ENCODE assay signal across 17 cellular contexts in the genomic region with DNA sequence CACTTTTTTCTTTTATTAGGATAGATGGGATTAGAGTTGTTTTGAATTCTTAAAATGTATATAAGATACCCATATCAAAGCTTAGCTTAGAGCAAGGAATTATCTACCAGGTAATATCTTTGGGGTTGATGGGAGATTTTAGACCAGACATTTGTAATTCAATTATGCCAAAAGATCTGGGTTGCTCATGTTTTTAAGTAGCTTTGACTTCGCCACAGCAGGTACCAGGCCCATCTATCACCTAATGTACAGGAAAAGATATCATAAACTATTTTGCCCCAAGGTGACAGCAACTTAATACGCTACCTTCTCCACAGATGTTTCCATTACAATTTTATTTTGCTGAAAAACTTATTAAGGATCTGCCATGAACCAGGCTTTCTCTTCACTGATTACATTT.
DNase-seq lines count a peak whose midpoint lies in the region; ATAC-seq and TF ChIP-seq lines count a peak whose summit lies in the region.
"Had no signal": no experiment of that assay in that cellular context is flagged by ENCODE, and none has a peak within 500 bp of the region (broad histone marks: within the 10 kb centered on the region; RNA-seq: fewer than 3 reads in every experiment).

No MANE protein-coding gene starts in this region.

- peaks cover 5% of the 10 kb centered on the region for H3K27me3 Mint-ChIP-seq in nephron (ENCODE audit: low read depth)
- H3K27me3 Mint-ChIP-seq in activated T-cell treated with anti-CD3 and anti-CD28 coated beads, Interleukin-2, amount 50 U/mL, for 24 hours: no peaks in the 10 kb centered on the region
- H3K27me3 Mint-ChIP-seq: B cell; CD4-positive, alpha-beta T cell had no signal

- peak in 1 of 2 experiments; percentile 88; a peak in 2 of 4 replicates for TF ChIP-seq EP300 in SK-N-SH (IDR thresholded peaks at IDR 0.05; ENCODE audit: borderline replicate concordance in 1 of 2, low read depth in 1 of 2, low read length in 1 of 2)

- 75% methylated on average over 2 of the region's 2 CpGs for WGBS in SK-N-SH (ENCODE audit: low lambda C conversion rate)

- no peaks in the 10 kb centered on the region for H3K27me3 ChIP-seq in SK-N-SH (ENCODE audit: insufficient read depth)
- H3K27me3 ChIP-seq: BLaER1 treated with 17β-estradiol and CSF1 and Interleukin-3, amounts not matched to agents 10 nM and 100 nM had no signal

- no peak overlapping the region for H2AFZ ChIP-seq in SK-N-SH (ENCODE audit: low read depth)

- no peaks in the 10 kb centered on the region for H4K20me1 ChIP-seq in SK-N-SH (ENCODE audit: insufficient read depth)
- H4K20me1 ChIP-seq: BLaER1 treated with 17β-estradiol and CSF1 and Interleukin-3, amounts not matched to agents 10 nM and 100 nM had no signal

- peaks cover 0 to 44% of the 10 kb centered on the region in 2 experiments; a peak in 2 of 4 replicates for H3K4me1 ChIP-seq in SK-N-SH (ENCODE audit: control insufficient read depth in 1 of 2, insufficient read depth in 2 of 2, low read depth in 1 of 2, low read length in 1 of 2)
- H3K4me1 ChIP-seq: A549; BLaER1 treated with 17β-estradiol and CSF1 and Interleukin-3, amounts not matched to agents 10 nM and 100 nM; Caco-2 had no signal

- CTCF ChIA-PET in SK-N-SH (lab: Yijun Ruan, JAX): interaction anchor here (1.1 kb wide), 1 partner anchor 45 kb away, joined by 3 read pairs; no protein-coding TSS in a partner anchor

- H3K9me2 ChIP-seq in SK-N-SH: no peaks in the 10 kb centered on the region

- intact Hi-C loops in posterior cingulate gyrus (cut with DNase I): loop anchor here (1.0 kb wide), 1 partner anchor 27 kb away; no protein-coding TSS in a partner anchor

- H3K36me3 Mint-ChIP-seq in nephron (ENCODE audit: low read depth): no peaks in the 10 kb centered on the region
- no peaks in the 10 kb centered on the region for H3K36me3 Mint-ChIP-seq in activated T-cell treated with anti-CD3 and anti-CD28 coated beads, Interleukin-2, amount 50 U/mL, for 24 hours (ENCODE audit: low read depth)
- H3K36me3 Mint-ChIP-seq: CD8-positive, alpha-beta T cell had no signal

- POLR2A ChIA-PET in SK-N-SH (lab: Yijun Ruan, JAX): interaction anchor here (0.9 to 1.5 kb wide), 2 partner anchors 24 to 514 kb away, joined by 3 read pairs; partner anchors contain the start of gene ADAMTS9

- H3F3A ChIP-seq in SK-N-SH (replicated peaks; ENCODE audit: insufficient read depth): no peaks in the 10 kb centered on the region

- TF ChIP-seq CTCF in SK-N-SH (IDR thresholded peaks at IDR 0.05) (no peak), nephron (IDR thresholded peaks at IDR 0.05; ENCODE audit: unreplicated experiment in 3 of 3) (no peak)

- H3K4me2 ChIP-seq in SK-N-SH: no peak overlapping the region
- H3K4me2 ChIP-seq: A549; BLaER1 treated with 17β-estradiol and CSF1 and Interleukin-3, amounts not matched to agents 10 nM and 100 nM had no signal

- H3K9me3 Mint-ChIP-seq in nephron: no peaks in the 10 kb centered on the region
- peaks cover 7% of the 10 kb centered on the region for H3K9me3 Mint-ChIP-seq in activated T-cell treated with anti-CD3 and anti-CD28 coated beads, Interleukin-2, amount 50 U/mL, for 24 hours

- H3K4me3 Mint-ChIP-seq in nephron: no peak overlapping the region
- H3K4me3 Mint-ChIP-seq in activated T-cell treated with anti-CD3 and anti-CD28 coated beads, Interleukin-2, amount 50 U/mL, for 24 hours: no peak overlapping the region
- H3K4me3 Mint-ChIP-seq: B cell; CD4-positive, alpha-beta T cell; CD8-positive, alpha-beta T cell had no signal

- H3K27ac Mint-ChIP-seq in nephron: peak overlapping the region; percentile 44 to 67 (median 63)
- no peak overlapping the region for H3K27ac Mint-ChIP-seq in activated T-cell treated with anti-CD3 and anti-CD28 coated beads, Interleukin-2, amount 50 U/mL, for 24 hours
- H3K27ac Mint-ChIP-seq: B cell; CD4-positive, alpha-beta T cell; CD8-positive, alpha-beta T cell had no signal

- H3K4me3 ChIP-seq in SK-N-SH (ENCODE audit: low read depth in 2 of 2, low read length in 1 of 2): no peak overlapping the region
- H3K4me3 ChIP-seq: A549; BLaER1 treated with 17β-estradiol and CSF1 and Interleukin-3, amounts not matched to agents 10 nM and 100 nM had no signal

- H3K36me3 ChIP-seq in SK-N-SH (replicated peaks in 1 of 2; ENCODE audit: control insufficient read depth in 1 of 2, insufficient read depth in 2 of 2, low read length in 1 of 2): no peaks in the 10 kb centered on the region
- H3K36me3 ChIP-seq: BLaER1 treated with 17β-estradiol and CSF1 and Interleukin-3, amounts not matched to agents 10 nM and 100 nM had no signal

- no peak overlapping the region for H3K9ac ChIP-seq in SK-N-SH
- H3K9ac ChIP-seq: BLaER1 treated with 17β-estradiol and CSF1 and Interleukin-3, amounts not matched to agents 10 nM and 100 nM had no signal

- peaks cover 35% of the 10 kb centered on the region for H3K4me1 Mint-ChIP-seq in nephron
- no peaks in the 10 kb centered on the region for H3K4me1 Mint-ChIP-seq in activated T-cell treated with anti-CD3 and anti-CD28 coated beads, Interleukin-2, amount 50 U/mL, for 24 hours (ENCODE audit: low read depth)
- H3K4me1 Mint-ChIP-seq: B cell had no signal

- TF ChIP-seq RAD21 in SK-N-SH (IDR thresholded peaks at IDR 0.05; ENCODE audit: low read length): no peak; the same call in 1 of the 2 replicates

- peak overlapping the region in 1 of 2 experiments; percentile 95; a peak in 2 of 4 replicates for H3K27ac ChIP-seq in SK-N-SH (ENCODE audit: low read depth in 2 of 2, low read length in 1 of 2)
- H3K27ac ChIP-seq: 22Rv1; A549; BLaER1 treated with 17β-estradiol and CSF1 and Interleukin-3, amounts not matched to agents 10 nM and 100 nM; C4-2B had no signal

- DNase-seq in SK-N-SH (no peak), posterior cingulate gyrus (no peak)
- no peak for DNase-seq in activated T-cell treated with anti-CD3 and anti-CD28 coated beads, Interleukin-2, amount 50 U/mL, for 24 hours
- DNase-seq: AML-193; Caco-2; Calu3; CD4-positive, alpha-beta T cell; CD8-positive, alpha-beta T cell; DMS79 treated with DMSO at 0.1 percent for 48 hours; GF-D8 had no signal

- no peaks in the 10 kb centered on the region for H3K9me3 ChIP-seq in SK-N-SH
- H3K9me3 ChIP-seq: A549; BLaER1 treated with 17β-estradiol and CSF1 and Interleukin-3, amounts not matched to agents 10 nM and 100 nM; Caco-2 had no signal

- ATAC-seq in SK-N-SH treated with all-trans-retinoic acid at 6 μM for 48 hours: no peak
- ATAC-seq: A549; CD8-positive, alpha-beta T cell had no signal

- H3K79me2 ChIP-seq in SK-N-SH (ENCODE audit: insufficient read depth): no peaks in the 10 kb centered on the region

TF ChIP-seq in SK-N-SH, 30 proteins besides CTCF, POLR2A, EP300 and RAD21 (continues in another document):
- TF ChIP-seq GATA2 (CRISPR knock-in tag; IDR thresholded peaks at IDR 0.05) (peak; percentile 57), JUND (IDR thresholded peaks at IDR 0.05) (no peak), MAX (IDR thresholded peaks at IDR 0.05; ENCODE audit: low read depth) (no peak), PBX3 (IDR thresholded peaks at IDR 0.05) (no peak), RCOR1 (IDR thresholded peaks at IDR 0.05; ENCODE audit: low read length) (peak; percentile 10; the same call in 1 of the 2 replicates), ELF1 (IDR thresholded peaks at IDR 0.05) (no peak), TCF12 (IDR thresholded peaks at IDR 0.05) (no peak)

TF ChIP-seq in SK-N-SH treated with all-trans-retinoic acid at 6 μM for 48 hours, 23 proteins besides CTCF, POLR2A, EP300 and RAD21:
- TF ChIP-seq ZNF70 (CRISPR knock-in tag; IDR thresholded peaks at IDR 0.05) (no peak), ISL1 (CRISPR knock-in tag; IDR thresholded peaks at IDR 0.05) (no peak)
TF ChIP-seq in SK-N-SH treated with all-trans-retinoic acid at 6 μM for 48 hours: peak in this region for 0.
